1 cellular context compared by ENCODE assay signal in the genomic region with DNA sequence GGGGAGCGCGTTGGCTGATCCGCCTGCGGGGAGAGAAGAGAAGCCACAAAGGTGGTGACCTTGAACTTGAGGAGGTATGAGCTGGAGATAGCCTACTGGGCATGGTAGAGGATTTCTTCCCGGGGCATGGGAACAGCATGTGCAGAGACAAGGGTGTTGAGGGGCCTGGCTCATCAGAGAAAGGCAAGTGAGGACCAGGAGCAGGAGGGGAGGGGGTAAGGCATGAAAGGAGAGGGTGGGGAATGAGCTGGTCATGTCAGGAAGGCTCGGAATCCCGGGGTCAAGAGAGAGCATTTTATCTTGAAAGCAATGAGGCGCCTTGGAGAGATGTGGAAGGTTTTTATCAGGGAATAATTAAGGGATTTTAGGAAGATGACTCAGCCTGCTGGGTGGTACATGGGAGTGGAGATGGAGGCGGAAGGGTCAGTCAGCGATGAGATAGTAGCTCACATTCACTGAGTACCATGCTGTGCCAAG.
TF ChIP-seq lines count a peak whose summit lies in the region.

No MANE protein-coding gene starts in this region.

TF ChIP-seq in WTC11, 78 proteins besides CTCF, POLR2A, EP300 and RAD21 (continued from another document):
- TF ChIP-seq, protein P1, sequence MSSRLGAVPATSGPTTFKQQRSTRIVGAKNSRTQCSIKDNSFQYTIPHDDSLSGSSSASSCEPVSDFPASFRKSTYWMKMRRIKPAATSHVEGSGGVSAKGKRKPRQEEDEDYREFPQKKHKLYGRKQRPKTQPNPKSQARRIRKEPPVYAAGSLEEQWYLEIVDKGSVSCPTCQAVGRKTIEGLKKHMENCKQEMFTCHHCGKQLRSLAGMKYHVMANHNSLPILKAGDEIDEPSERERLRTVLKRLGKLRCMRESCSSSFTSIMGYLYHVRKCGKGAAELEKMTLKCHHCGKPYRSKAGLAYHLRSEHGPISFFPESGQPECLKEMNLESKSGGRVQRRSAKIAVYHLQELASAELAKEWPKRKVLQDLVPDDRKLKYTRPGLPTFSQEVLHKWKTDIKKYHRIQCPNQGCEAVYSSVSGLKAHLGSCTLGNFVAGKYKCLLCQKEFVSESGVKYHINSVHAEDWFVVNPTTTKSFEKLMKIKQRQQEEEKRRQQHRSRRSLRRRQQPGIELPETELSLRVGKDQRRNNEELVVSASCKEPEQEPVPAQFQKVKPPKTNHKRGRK (CRISPR knock-in tag; IDR thresholded peaks at IDR 0.05; ENCODE audit: borderline replicate concordance): no peak
- TF ChIP-seq, protein P2, sequence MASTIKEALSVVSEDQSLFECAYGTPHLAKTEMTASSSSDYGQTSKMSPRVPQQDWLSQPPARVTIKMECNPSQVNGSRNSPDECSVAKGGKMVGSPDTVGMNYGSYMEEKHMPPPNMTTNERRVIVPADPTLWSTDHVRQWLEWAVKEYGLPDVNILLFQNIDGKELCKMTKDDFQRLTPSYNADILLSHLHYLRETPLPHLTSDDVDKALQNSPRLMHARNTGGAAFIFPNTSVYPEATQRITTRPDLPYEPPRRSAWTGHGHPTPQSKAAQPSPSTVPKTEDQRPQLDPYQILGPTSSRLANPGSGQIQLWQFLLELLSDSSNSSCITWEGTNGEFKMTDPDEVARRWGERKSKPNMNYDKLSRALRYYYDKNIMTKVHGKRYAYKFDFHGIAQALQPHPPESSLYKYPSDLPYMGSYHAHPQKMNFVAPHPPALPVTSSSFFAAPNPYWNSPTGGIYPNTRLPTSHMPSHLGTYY (CRISPR knock-in tag; IDR thresholded peaks at IDR 0.05): no peak
- TF ChIP-seq ZNF232 (CRISPR knock-in tag; IDR thresholded peaks at IDR 0.05) (no peak), ZNF671 (CRISPR knock-in tag; IDR thresholded peaks at IDR 0.05) (no peak), ZMAT4 (CRISPR knock-in tag; IDR thresholded peaks at IDR 0.05) (no peak), TP53 (CRISPR knock-in tag; IDR thresholded peaks at IDR 0.05) (no peak), CBFB (CRISPR knock-in tag; IDR thresholded peaks at IDR 0.05; ENCODE audit: low read depth) (no peak), TCF7 (CRISPR knock-in tag; IDR thresholded peaks at IDR 0.05; ENCODE audit: low read depth) (no peak)
